Comparison of ENCODE assay signal across 3 cellular contexts in genomic region chr5:100762995-100763394, GRCh38.
TF ChIP-seq lines count a peak whose summit lies in the region.

No MANE protein-coding gene starts in this region.

TF ChIP-seq in A549, 52 proteins besides CTCF, POLR2A, EP300 and RAD21:
- no peak for TF ChIP-seq HDAC2 (IDR thresholded peaks at IDR 0.05)

TF ChIP-seq in IMR-90, 13 proteins besides CTCF, POLR2A, EP300 and RAD21:
- no peak for TF ChIP-seq RCOR1 (IDR thresholded peaks at IDR 0.05; ENCODE audit: insufficient replicate concordance, low read length)
- TF ChIP-seq CEBPB (IDR thresholded peaks at IDR 0.05; ENCODE audit: low read depth, low read length), result peak; percentile 79
- TF ChIP-seq MAZ (IDR thresholded peaks at IDR 0.05; ENCODE audit: borderline replicate concordance, low read depth, low read length), result no peak

TF ChIP-seq in K562, 482 proteins besides CTCF, POLR2A, EP300 and RAD21:
- TF ChIP-seq CEBPG (CRISPR knock-in tag; IDR thresholded peaks at IDR 0.05) (no peak), CEBPG (tag; conservative IDR thresholded peaks at IDR 0.05 in 1 of 2, IDR thresholded peaks at IDR 0.05 in 1 of 2) (peak in 1 of 2 experiments; percentile 86; a peak in 2 of 4 replicates), SRSF9 (IDR thresholded peaks at IDR 0.05; ENCODE audit: borderline replicate concordance, low read depth, low read length) (no peak), CEBPB (tag; IDR thresholded peaks at IDR 0.05) (peak; percentile 80), POLR2B (IDR thresholded peaks at IDR 0.05; ENCODE audit: low read depth, partially characterized antibody) (no peak)
